7 cellular contexts compared by ENCODE assay signal in the genomic region with DNA sequence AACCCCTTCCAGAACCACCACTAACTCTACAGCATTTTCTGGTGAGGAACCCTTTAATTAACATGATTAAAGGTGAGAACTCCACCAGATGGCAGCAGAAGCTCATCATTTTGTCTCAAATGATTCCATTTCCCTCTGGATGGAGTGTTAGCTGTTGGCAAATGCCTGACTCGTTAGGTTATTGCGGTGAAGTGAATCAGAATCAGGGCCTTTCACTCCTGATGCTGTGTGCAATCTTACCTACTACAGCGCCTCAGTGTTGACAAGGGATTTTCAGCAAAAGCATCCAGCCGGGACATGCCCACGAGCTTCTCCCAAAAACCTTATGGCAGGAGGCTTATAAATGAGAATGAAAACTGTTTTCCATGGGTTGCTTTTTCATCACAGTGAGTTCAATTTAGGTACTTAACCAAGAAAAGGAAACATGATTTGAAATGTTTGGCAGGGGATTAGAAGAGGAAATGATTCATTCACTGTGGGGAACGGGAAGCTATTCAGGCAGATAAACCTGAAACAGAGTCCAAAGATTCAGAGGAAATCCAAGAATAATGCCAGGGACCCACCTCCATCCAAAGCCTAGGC. TPM values are rescaled to one million over a fixed set of nuclear protein-coding genes. Genes with fewer than 3 reads are reported as not detected.
DNase-seq lines count a peak whose midpoint lies in the region; ATAC-seq and TF ChIP-seq lines count a peak whose summit lies in the region.

No MANE protein-coding gene starts in this region.

- intact Hi-C loops in heart left ventricle (cut with DNase I) = loop anchor here (2.0 to 10.0 kb wide), 17 partner anchors 48 to 551 kb away; partner anchors contain the start of gene CAST (in 2 of the 10)

- H3K9me3 ChIP-seq in heart left ventricle = no peaks in the 10 kb centered on the region

- no peaks in the 10 kb centered on the region for H3K27me3 ChIP-seq in heart left ventricle

- WGBS in heart left ventricle, 4 donors = 9 to 23% (median 13%) methylated on average over 6 of the region's 6 CpGs

- no peaks in the 10 kb centered on the region for H3K4me1 Mint-ChIP-seq in progenitor cell of endocrine pancreas (ENCODE audit: low read depth)

- no peak overlapping the region for H3K27ac Mint-ChIP-seq in progenitor cell of endocrine pancreas

- POLR2A ChIA-PET in RWPE1 (lab: Yijun Ruan, JAX; ENCODE audit: low non-redundant PET) = interaction anchor here (0.5 to 1.2 kb wide), 3 partner anchors 48 to 653 kb away, joined by 3 to 11 read pairs (median 3); partner anchors contain the start of genes CAST and ELL2

- no peaks in the 10 kb centered on the region for H3K36me3 Mint-ChIP-seq in progenitor cell of endocrine pancreas (ENCODE audit: insufficient read depth)

- H3K27ac ChIP-seq in RWPE1 (peak overlapping the region; percentile 68; the same call in 1 of the 2 replicates), heart left ventricle (peak overlapping the region in 11 of 12 donors; percentile 1 to 72 (median 60))

- DNase-seq in GM04503 (ENCODE audit: low read depth) (peak; percentile 82), RWPE1 (ENCODE audit: low spot score) (peak; percentile 94), amniotic epithelial cell (ENCODE audit: low read depth) (peak; percentile 96), heart left ventricle (peak in 3 of 5 donors; percentile 46 to 60 (median 58)), progenitor cell of endocrine pancreas (ENCODE audit: low spot score, unreplicated experiment) (peak; percentile 43), GF-D8 (lab: John Stamatoyannopoulos, UW) (no peak)

- TF ChIP-seq CTCF in LNCAP (IDR thresholded peaks at IDR 0.05) (peak; percentile 45; the same call in 1 of the 2 replicates), RWPE1 (conservative IDR thresholded peaks at IDR 0.05; ENCODE audit: low read depth) (peak; percentile 66), heart left ventricle (IDR thresholded peaks at IDR 0.05) (peak; percentile 31 to 73 (median 60)), progenitor cell of endocrine pancreas (IDR thresholded peaks at IDR 0.05; ENCODE audit: unreplicated experiment) (peak; percentile 69)

- H3K4me3 ChIP-seq in heart left ventricle = peak overlapping the region in 4 of 12 donors; percentile 4 to 29 (median 23)

- no peak for TF ChIP-seq POLR2A in heart left ventricle (IDR thresholded peaks at IDR 0.05)

- H3K36me3 ChIP-seq in heart left ventricle = no peaks in the 10 kb centered on the region

- CTCF ChIA-PET in RWPE1 (lab: Yijun Ruan, JAX) = interaction anchor here (0.6 to 2.2 kb wide), 22 partner anchors 12 to 845 kb away, joined by 3 to 15 read pairs (median 4); no protein-coding TSS in a partner anchor

- no peak overlapping the region for H3K4me3 Mint-ChIP-seq in progenitor cell of endocrine pancreas (ENCODE audit: low read depth)

- H3K27me3 Mint-ChIP-seq in progenitor cell of endocrine pancreas = no peaks in the 10 kb centered on the region

- H3K4me1 ChIP-seq in heart left ventricle = peaks cover 0 to 22% (median 16%) of the 10 kb centered on the region in 12 donors

- peak; percentile 63 to 90 (median 81) for ATAC-seq in heart left ventricle

- peaks cover 7% of the 10 kb centered on the region for H3K9me3 Mint-ChIP-seq in progenitor cell of endocrine pancreas (ENCODE audit: low read depth)

RNA-seq across cellular contexts. Expression of gene CAST, which starts 48.0 kb away (rescaled TPM):
- 100 to 1,000 TPM; 373 to 748 (median 549) TPM for total RNA-seq in heart left ventricle
- polyA plus RNA-seq in heart left ventricle = 100 to 1,000 TPM; 179 to 396 TPM
- 97.0 and 111 TPM in 2 replicates for total RNA-seq in progenitor cell of endocrine pancreas
